8 cellular contexts compared by ENCODE assay signal in genomic region chr12:10213168-10214130, GRCh38. TPM values are rescaled to one million over a fixed set of nuclear protein-coding genes. Genes with fewer than 3 reads are reported as not detected.
DNase-seq lines count a peak whose midpoint lies in the region; ATAC-seq, FAIRE-seq and TF ChIP-seq lines count a peak whose summit lies in the region.

No MANE protein-coding gene starts in this region.

- H3K36me3 ChIP-seq in keratinocyte (ENCODE audit: control insufficient read depth in 2 of 2, extremely low read depth in 1 of 2, insufficient read depth in 2 of 2, low read length in 2 of 2) = no peaks in the 10 kb centered on the region

- no peak for TF ChIP-seq CTCF in keratinocyte (optimal IDR thresholded peaks at IDR 0.05 in 1 of 3, IDR thresholded peaks at IDR 0.05 in 1 of 3, conservative IDR thresholded peaks at IDR 0.05 in 1 of 3; ENCODE audit: extremely low read depth in 1 of 3, insufficient read depth in 2 of 3, low read length in 3 of 3)

- no peaks in the 10 kb centered on the region for H3K9me1 ChIP-seq in keratinocyte (ENCODE audit: control insufficient read depth, extremely low read depth, insufficient read depth, low read length)

- peak overlapping the region; percentile 99 for H3K4me2 ChIP-seq in keratinocyte (ENCODE audit: control insufficient read depth, extremely low read depth, insufficient read depth, low read depth, low read length)

- peak overlapping the region; percentile 92 for H2AFZ ChIP-seq in keratinocyte (ENCODE audit: control insufficient read depth, low read length)

- H3K9me3 ChIP-seq in keratinocyte (ENCODE audit: control insufficient read depth, low read depth, low read length) = no peaks in the 10 kb centered on the region

- peak; percentile 65 for DNase-seq in Daoy (ENCODE audit: low read depth)
- DNase-seq in H4 (ENCODE audit: low spot score) = peak; percentile 76
- peak; percentile 54 for DNase-seq in NCI-H1105 (lab: John Stamatoyannopoulos, UW)
- DNase-seq in activated CD4-positive, CD25-positive, alpha-beta regulatory T cell treated with anti-CD3 and anti-CD28 coated beads, Interleukin-2, amount 50 U/mL, for 16 hours (ENCODE audit: low read depth, low spot score) = peak; percentile 63
- DNase-seq in central memory CD4-positive, alpha-beta T cell = peak; percentile 84
- DNase-seq in keratinocyte (ENCODE audit: low read depth, low spot score) = no peak
- peak; percentile 52 to 63 for DNase-seq in stimulated activated CD4-positive, alpha-beta T cell treated with anti-CD3 and anti-CD28 coated beads, Interleukin-12 subunit alpha, Interleukin-12 subunit beta, amount 100 ng/mL, for 24 hours (ENCODE audit: low read depth in 2 of 2)

- peak overlapping the region; percentile 66 to 88 (median 87) for H3K4me3 ChIP-seq in keratinocyte (ENCODE audit: control insufficient read depth in 2 of 3, extremely low read depth in 1 of 3, insufficient read depth in 2 of 3, low read depth in 1 of 3, low read length in 3 of 3)

- peaks cover 17% of the 10 kb centered on the region for H3K4me1 ChIP-seq in keratinocyte (ENCODE audit: control insufficient read depth, extremely low read depth, insufficient read depth, low read length)

- no peaks in the 10 kb centered on the region for H3K79me2 ChIP-seq in keratinocyte (ENCODE audit: control insufficient read depth, insufficient read depth, low read length)

- no peak for ATAC-seq in GM18870 (IDR thresholded peaks at IDR 0.05; ENCODE audit: unreplicated experiment)

- peak overlapping the region; percentile 99 for H3K27ac ChIP-seq in keratinocyte (ENCODE audit: control insufficient read depth, insufficient read depth, low read length)

- peak; percentile 44 for FAIRE-seq in keratinocyte (lab: Jason Lieb, UNC)

- no peaks in the 10 kb centered on the region for H3K27me3 ChIP-seq in keratinocyte (ENCODE audit: control insufficient read depth, extremely low read depth, insufficient read depth, low read length)

- peak overlapping the region; percentile 93 for H3K9ac ChIP-seq in keratinocyte (ENCODE audit: control insufficient read depth, extremely low read depth, insufficient read depth, low read length)

- H4K20me1 ChIP-seq in keratinocyte (ENCODE audit: control insufficient read depth, extremely low read depth, insufficient read depth, low read length) = peaks cover 2% of the 10 kb centered on the region

- dilution Hi-C loops in keratinocyte (cut with MboI; ENCODE audit: extremely low pct_ligation_motif_present, low sequenced_read_pairs) = no loop called here

RNA-seq across cellular contexts. Expression of gene GABARAPL1, which starts 0.8 kb away (rescaled TPM):
- 14.5 and 19.5 TPM in 2 replicates for total RNA-seq in Daoy (2014; rRNA removed; shearing (Covaris generic))
- 73.5 and 75.5 TPM in 2 replicates for total RNA-seq in H4 (2014; rRNA removed; shearing (Covaris generic))
- 15.6 to 27.2 TPM (median 24.3 TPM) in 3 replicates for polyA plus RNA-seq in keratinocyte
- polyA plus RNA-seq in keratinocyte (2011; ENCODE audit: low read depth) = 27.0 TPM
- 21.6 and 41.0 TPM in 2 replicates for polyA plus RNA-seq in keratinocyte (2011; cell fraction: cytosol; rRNA removed)
- 32.6 and 33.1 TPM in 2 replicates for polyA plus RNA-seq in keratinocyte (2011; cell fraction: nucleus; rRNA removed)
- polyA plus RNA-seq in keratinocyte (2012; ENCODE audit: low replicate concordance) = 14.1 and 46.3 TPM in 2 replicates
- polyA minus RNA-seq in keratinocyte = 3.3 to 22.5 TPM (median 18.6 TPM) in 3 replicates
- 10.4 TPM for polyA minus RNA-seq in keratinocyte (2011; cell fraction: cytosol; rRNA and poly(A)+ RNA removed)
- 23.6 and 28.6 TPM in 2 replicates for polyA minus RNA-seq in keratinocyte (2011; cell fraction: nucleus; rRNA and poly(A)+ RNA removed)

RNA-seq across cellular contexts. Expression of gene TMEM52B, which starts 34.6 kb away (rescaled TPM):
- 0.57 and 1.8 TPM in 2 replicates for total RNA-seq in Daoy (2014; rRNA removed; shearing (Covaris generic))
- 0.10 and 1.5 TPM in 2 replicates for total RNA-seq in H4 (2014; rRNA removed; shearing (Covaris generic))
- polyA plus RNA-seq in keratinocyte = 0.03 TPM in 1 of 3 replicates, not detected in the others
- not detected for polyA plus RNA-seq in keratinocyte (2011; ENCODE audit: low read depth)
- polyA plus RNA-seq in keratinocyte (2011; cell fraction: cytosol; rRNA removed) = 0.06 TPM in 1 of 2 replicates, not detected in the other
- not detected in 2 replicates for polyA plus RNA-seq in keratinocyte (2011; cell fraction: nucleus; rRNA removed)
- polyA plus RNA-seq in keratinocyte (2012; ENCODE audit: low replicate concordance) = not detected in 2 replicates
- polyA minus RNA-seq in keratinocyte = 0.16 TPM in 1 of 3 replicates, not detected in the others
- polyA minus RNA-seq in keratinocyte (2011; cell fraction: cytosol; rRNA and poly(A)+ RNA removed) = not detected
- not detected in 2 replicates for polyA minus RNA-seq in keratinocyte (2011; cell fraction: nucleus; rRNA and poly(A)+ RNA removed)

RNA-seq across cellular contexts. Expression of gene OLR1, which starts 41.5 kb away (rescaled TPM):
- total RNA-seq in Daoy (2014; rRNA removed; shearing (Covaris generic)) = 0.06 TPM in 1 of 2 replicates, not detected in the other
- total RNA-seq in H4 (2014; rRNA removed; shearing (Covaris generic)) = 7.3 and 8.7 TPM in 2 replicates
- polyA plus RNA-seq in keratinocyte = 0.03 to 0.18 TPM (median 0.17 TPM) in 3 replicates
- 0.39 TPM for polyA plus RNA-seq in keratinocyte (2011; ENCODE audit: low read depth)
- polyA plus RNA-seq in keratinocyte (2011; cell fraction: cytosol; rRNA removed) = 0.13 and 0.34 TPM in 2 replicates
- polyA plus RNA-seq in keratinocyte (2011; cell fraction: nucleus; rRNA removed) = 0.32 and 0.69 TPM in 2 replicates
- 0.34 TPM in 1 of 2 replicates, not detected in the other for polyA plus RNA-seq in keratinocyte (2012; ENCODE audit: low replicate concordance)
- polyA minus RNA-seq in keratinocyte = 0.99 TPM in 1 of 3 replicates, not detected in the others
- not detected for polyA minus RNA-seq in keratinocyte (2011; cell fraction: cytosol; rRNA and poly(A)+ RNA removed)
- polyA minus RNA-seq in keratinocyte (2011; cell fraction: nucleus; rRNA and poly(A)+ RNA removed) = 1.4 and 1.6 TPM in 2 replicates
